In the genomic region with DNA sequence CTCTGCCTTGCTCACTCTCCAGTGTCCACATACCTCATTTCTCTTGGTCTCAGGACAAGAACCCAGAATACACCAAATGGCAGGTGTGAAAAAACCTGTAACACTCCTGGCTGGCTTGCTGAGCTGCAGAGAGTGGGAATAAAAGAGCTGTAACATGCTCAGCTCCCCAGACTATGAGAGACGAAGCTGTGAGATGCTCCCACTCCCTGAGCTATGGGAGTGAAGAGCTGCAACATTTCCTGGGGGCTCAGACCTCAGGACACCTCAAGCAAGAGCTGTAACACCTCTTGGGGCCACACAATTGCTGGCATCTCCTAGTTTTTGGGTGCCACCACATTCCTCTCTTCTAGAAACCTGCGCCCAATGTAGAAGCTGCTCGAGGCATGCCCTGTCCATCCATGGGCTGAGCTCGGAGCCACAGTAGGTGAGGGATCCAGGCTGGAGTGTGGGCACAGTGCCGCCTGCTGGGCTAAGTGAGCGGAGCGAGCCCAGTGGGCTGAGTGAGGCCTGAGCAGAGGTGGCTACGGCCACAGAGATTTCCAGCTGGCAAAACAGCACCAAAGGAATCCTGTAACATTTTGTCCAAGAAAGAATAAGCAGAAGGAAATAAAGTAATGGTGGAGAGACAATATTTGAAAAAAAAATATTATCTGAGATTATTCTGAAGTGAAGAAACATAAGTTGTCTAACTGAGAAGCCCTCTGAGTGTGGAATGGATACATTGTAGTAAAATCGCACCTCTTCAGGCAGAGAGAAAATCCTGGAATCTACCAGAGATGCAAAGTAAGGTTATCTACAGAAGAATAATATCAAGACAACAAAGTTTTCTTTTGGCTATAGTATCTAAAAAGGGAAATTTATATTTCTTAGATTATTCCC, we compare ENCODE assay signal across 8 cellular contexts.
DNase-seq lines count a peak whose midpoint lies in the region; ATAC-seq, FAIRE-seq and TF ChIP-seq lines count a peak whose summit lies in the region.

No MANE protein-coding gene starts in this region.

- 57 to 74% (median 66%) methylated on average over 9 of the region's 9 CpGs for WGBS in small intestine, 3 donors

- H3K79me2 ChIP-seq in Karpas-422 (ENCODE audit: low read length) = no peaks in the 10 kb centered on the region

- H3K9me3 ChIP-seq in Karpas-422 (ENCODE audit: low read length) (no peaks in the 10 kb centered on the region), small intestine (ENCODE audit: control insufficient read depth, low read depth) (no peaks in the 10 kb centered on the region), uterus (no peaks in the 10 kb centered on the region)

- no peak overlapping the region for H3K4me2 ChIP-seq in Karpas-422 (ENCODE audit: low read depth, low read length, poor library complexity, severe bottlenecking)

- TF ChIP-seq POLR2A in uterus (IDR thresholded peaks at IDR 0.05) = no peak

- no peaks in the 10 kb centered on the region for H3K4me1 ChIP-seq in Karpas-422 (ENCODE audit: low read length)
- no peaks in the 10 kb centered on the region for H3K4me1 ChIP-seq in small intestine (ENCODE audit: control insufficient read depth in 2 of 2, insufficient read depth in 1 of 2, low read depth in 1 of 2, low read length in 1 of 2)
- no peaks in the 10 kb centered on the region for H3K4me1 ChIP-seq in uterus

- POLR2A ChIA-PET in AG04449 (lab: Yijun Ruan, JAX) = no interaction called here

- no peak for DNase-seq in AG04449 (ENCODE audit: low read depth, low spot score)
- DNase-seq in Karpas-422 = peak; percentile 78
- DNase-seq in epithelial cell of esophagus (ENCODE audit: low read depth) = peak; percentile 50
- DNase-seq in small intestine = peak; percentile 3
- no peak for DNase-seq in uterus
- DNase-seq in kidney glomerular epithelial cell (lab: John Stamatoyannopoulos, UW) = no peak
- DNase-seq in Ammon's horn (ENCODE audit: low spot score) = no peak

- no peaks in the 10 kb centered on the region for H3K36me3 ChIP-seq in Karpas-422 (ENCODE audit: insufficient read depth, low read length)
- no peaks in the 10 kb centered on the region for H3K36me3 ChIP-seq in small intestine (ENCODE audit: control insufficient read depth in 2 of 2, insufficient read depth in 2 of 2, low read length in 2 of 2)
- peaks cover 0 to 3% of the 10 kb centered on the region in 2 donors for H3K36me3 ChIP-seq in uterus

- H3K27me3 ChIP-seq in Karpas-422 (ENCODE audit: low read length) = no peaks in the 10 kb centered on the region
- no peaks in the 10 kb centered on the region for H3K27me3 ChIP-seq in small intestine (ENCODE audit: control insufficient read depth in 2 of 2, insufficient read depth in 2 of 2, low read length in 2 of 2)
- H3K27me3 ChIP-seq in uterus = no peaks in the 10 kb centered on the region

- FAIRE-seq in small intestine (lab: Jason Lieb, UNC) = no peak

- H3K27ac ChIP-seq in Karpas-422 (ENCODE audit: low read length) (no peak overlapping the region), small intestine (ENCODE audit: low read depth in 1 of 2, low read length in 1 of 2) (no peak overlapping the region), uterus (no peak overlapping the region)

- peak overlapping the region; percentile 36; the same call in 1 of the 2 replicates for H2AFZ ChIP-seq in Karpas-422 (ENCODE audit: low read length)

- no peak overlapping the region for H3K4me3 ChIP-seq in AG04449 (ENCODE audit: low read depth, low read length)
- no peak overlapping the region for H3K4me3 ChIP-seq in Karpas-422 (ENCODE audit: low read length)
- H3K4me3 ChIP-seq in epithelial cell of esophagus (ENCODE audit: low read length) = no peak overlapping the region
- H3K4me3 ChIP-seq in small intestine (ENCODE audit: low read depth in 1 of 2, low read length in 2 of 2) = no peak overlapping the region
- H3K4me3 ChIP-seq in uterus = no peak overlapping the region

- ATAC-seq in GM19372 (IDR thresholded peaks at IDR 0.05; ENCODE audit: low read depth, unreplicated experiment) = peak; percentile 65

- intact Hi-C loops in uterus (cut with DNase I; ENCODE audit: low total_unique reads) = no loop called here

- H3K9me2 ChIP-seq in Karpas-422 (replicated peaks; ENCODE audit: insufficient read depth, low read length) = no peaks in the 10 kb centered on the region

- TF ChIP-seq CTCF in AG04449 (IDR thresholded peaks at IDR 0.05; ENCODE audit: insufficient read depth, low read length, missing control alignments) = peak; percentile 20
- peak; percentile 64 for TF ChIP-seq CTCF in epithelial cell of esophagus (IDR thresholded peaks at IDR 0.05; ENCODE audit: insufficient read depth, low read depth, low read length, missing control alignments)
- no peak for TF ChIP-seq CTCF in uterus (IDR thresholded peaks at IDR 0.05)

- CTCF ChIA-PET in AG04449 (lab: Yijun Ruan, JAX) = interaction anchor here (0.5 to 1.7 kb wide), 9 partner anchors 10 to 955 kb away, joined by 3 to 6 read pairs (median 3); no protein-coding TSS in a partner anchor

- H3K9ac ChIP-seq in Karpas-422 (ENCODE audit: low read length) = no peak overlapping the region

- no peaks in the 10 kb centered on the region for H4K20me1 ChIP-seq in Karpas-422 (ENCODE audit: insufficient read depth, low read depth, low read length)

Comparison
In these comparisons a context has a peak if more than half of its experiments do, and no peak if none do; other contexts are left out.
1. DNase-seq: peak in Karpas-422 (single experiment), epithelial cell of esophagus (single experiment) and small intestine (single experiment); none in AG04449 (single experiment), uterus (0 of 2), kidney glomerular epithelial cell (single experiment) and Ammon's horn (single experiment).
2. CTCF ChIP-seq: peak in AG04449 (single experiment) and epithelial cell of esophagus (single experiment); none in uterus (0 of 4).